22 cellular contexts compared by ENCODE assay signal in genomic region chr12:26520154-26520553, GRCh38.
"Had no signal": no experiment of that assay in that cellular context is flagged by ENCODE, and none has a peak within 500 bp of the region (broad histone marks: within the 10 kb centered on the region; RNA-seq: fewer than 3 reads in every experiment).

No MANE protein-coding gene starts in this region.

- H3K27ac Mint-ChIP-seq: activated CD8-positive, alpha-beta T cell treated with anti-CD3 and anti-CD28 coated beads for 36 hours; activated T-cell treated with anti-CD3 and anti-CD28 coated beads, Interleukin-2, amount 50 U/mL, for 72 hours had no signal

- H3K4me3 ChIP-seq: breast epithelium, dorsolateral prefrontal cortex, esophagus squamous epithelium, heart left ventricle, psoas muscle, sigmoid colon had no signal

- H3K36me3 ChIP-seq: breast epithelium, heart left ventricle, sigmoid colon had no signal

- H3K27me3 ChIP-seq: breast epithelium, dorsolateral prefrontal cortex, esophagus squamous epithelium, heart left ventricle, sigmoid colon had no signal

- H3K4me1 ChIP-seq: breast epithelium had no signal

- H3K4me3 Mint-ChIP-seq: activated CD8-positive, alpha-beta T cell treated with anti-CD3 and anti-CD28 coated beads for 36 hours; activated T-cell treated with anti-CD3 and anti-CD28 coated beads, Interleukin-2, amount 50 U/mL, for 72 hours; naive thymus-derived CD4-positive, alpha-beta T cell had no signal

- FAIRE-seq: endometrium, frontal cortex had no signal

- H3K27me3 Mint-ChIP-seq: activated CD8-positive, alpha-beta T cell treated with anti-CD3 and anti-CD28 coated beads for 36 hours; naive thymus-derived CD4-positive, alpha-beta T cell had no signal

- H3K9me3 ChIP-seq: psoas muscle had no signal

- ATAC-seq: activated T-cell treated with anti-CD3 and anti-CD28 coated beads, Interleukin-2, amount 50 U/mL, for 72 hours; heart left ventricle; naive thymus-derived CD4-positive, alpha-beta T cell; psoas muscle had no signal

- DNase-seq: activated CD4-positive, alpha-beta T cell treated with anti-CD3 and anti-CD28 coated beads for 4 hours; activated CD8-positive, alpha-beta memory T cell treated with anti-CD3 and anti-CD28 coated beads, Interleukin-2, amount 50 U/mL, for 4 hours; activated CD8-positive, alpha-beta T cell treated with anti-CD3 and anti-CD28 coated beads for 36 hours; activated gamma-delta T cell treated with Interleukin-2 at 50 U/mL for 16 hours; activated T-cell treated with anti-CD3 and anti-CD28 coated beads, Interleukin-2, amount 50 U/mL, for 72 hours; aorta; dorsolateral prefrontal cortex; esophagus squamous epithelium; heart left ventricle; mammary epithelial cell; naive thymus-derived CD4-positive, alpha-beta T cell; nucleus accumbens; psoas muscle; sigmoid colon; stimulated activated CD4-positive, alpha-beta T cell treated with anti-CD3 and anti-CD28 coated beads, Interleukin-2, amount 100 ng/mL, for 24 hours; stimulated activated naive CD4-positive, alpha-beta T cell; T-helper 9 cell; trophoblast cell had no signal

- H3K27ac ChIP-seq: breast epithelium, dorsolateral prefrontal cortex, esophagus squamous epithelium, heart left ventricle, psoas muscle, sigmoid colon, VCaP had no signal
